Comparison of ENCODE assay signal across 10 cellular contexts in the genomic region with DNA sequence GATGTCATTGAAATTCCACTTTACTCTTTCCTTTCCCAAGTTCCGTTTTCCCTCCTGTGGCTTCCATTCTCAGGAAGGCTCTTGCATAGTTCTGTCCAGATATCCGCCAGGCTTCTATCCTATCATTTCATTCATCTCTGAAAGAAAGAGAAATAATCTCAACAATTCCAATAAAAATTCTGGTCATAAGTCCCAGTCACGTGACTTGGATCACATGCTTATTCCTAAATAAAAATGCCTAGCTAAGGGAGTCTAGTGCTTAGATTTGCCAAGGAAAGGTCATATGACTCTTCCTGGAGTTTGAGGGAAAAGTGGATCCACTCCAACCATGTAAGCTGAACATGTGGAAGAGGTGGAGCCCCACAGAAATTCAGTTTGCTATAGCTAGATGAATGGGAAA.
"Had no signal": no experiment of that assay in that cellular context is flagged by ENCODE, and none has a peak within 500 bp of the region (broad histone marks: within the 10 kb centered on the region; RNA-seq: fewer than 3 reads in every experiment).

No MANE protein-coding gene starts in this region.

- H2AFZ ChIP-seq: GM23248 had no signal

- H3K9me3 ChIP-seq: HAP-1 had no signal

- DNase-seq: GM23248, GOT3, H7, HFFc6, IMR-90, KBM-7 had no signal

- H3K4me3 Mint-ChIP-seq: HFFc6 had no signal

- ATAC-seq: HCT116 had no signal

- H3K4me2 ChIP-seq: KMS-11 had no signal

- H3K4me3 ChIP-seq: GM23248, HAP-1 had no signal

- H3K36me3 ChIP-seq: HAP-1 had no signal

- H3K27ac Mint-ChIP-seq: HFFc6 had no signal

- H3K27ac ChIP-seq: GM23248, HL-60, KMS-11 had no signal

- H3K9ac ChIP-seq: GM23248, KMS-11 had no signal
